In genomic region chr2:170492010-170492409, GRCh38 we compare ENCODE assay signal across 26 cellular contexts.
DNase-seq lines count a peak whose midpoint lies in the region; ATAC-seq, FAIRE-seq and TF ChIP-seq lines count a peak whose summit lies in the region.
"Had no signal": no experiment of that assay in that cellular context is flagged by ENCODE, and none has a peak within 500 bp of the region (broad histone marks: within the 10 kb centered on the region; RNA-seq: fewer than 3 reads in every experiment).

No MANE protein-coding gene starts in this region.

- no peak overlapping the region for H3K27ac Mint-ChIP-seq in mesothelial cell of epicardium
- H3K27ac Mint-ChIP-seq in activated naive CD8-positive, alpha-beta T cell treated with anti-CD3 and anti-CD28 coated beads for 36 hours, result no peak overlapping the region
- H3K27ac Mint-ChIP-seq: CD4-positive, alpha-beta T cell had no signal

- no peaks in the 10 kb centered on the region for H3K9me3 ChIP-seq in K562 (replicated peaks; ENCODE audit: control insufficient read depth, insufficient read depth, low read depth, low read length)
- H3K9me3 ChIP-seq: BLaER1 had no signal

- H3K36me3 Mint-ChIP-seq in mesothelial cell of epicardium, result no peaks in the 10 kb centered on the region
- H3K36me3 Mint-ChIP-seq in activated naive CD8-positive, alpha-beta T cell treated with anti-CD3 and anti-CD28 coated beads for 36 hours, result no peaks in the 10 kb centered on the region

- no peak for TF ChIP-seq EP300 in K562 (IDR thresholded peaks at IDR 0.05; ENCODE audit: low read length)

- no peak overlapping the region for H3K9ac ChIP-seq in K562 (ENCODE audit: insufficient read depth in 1 of 2, low read depth in 2 of 2, low read length in 2 of 2)
- H3K9ac ChIP-seq: BLaER1 had no signal

- H3K4me3 ChIP-seq in K562, result no peak overlapping the region
- H3K4me3 ChIP-seq: BLaER1 had no signal

- ATAC-seq in K562, result no peak
- ATAC-seq: Panc1 had no signal

- H3K27ac ChIP-seq in K562 (ENCODE audit: extremely low read depth, low read depth, low read length), result no peak overlapping the region
- H3K27ac ChIP-seq: BLaER1, RWPE1 had no signal

- no peak for TF ChIP-seq CTCF in K562 (IDR thresholded peaks at IDR 0.05 in 2 of 3, conservative IDR thresholded peaks at IDR 0.05 in 1 of 3; ENCODE audit: insufficient read depth in 2 of 3, low read depth in 1 of 3, low read length in 3 of 3)
- TF ChIP-seq CTCF in mesothelial cell of epicardium (IDR thresholded peaks at IDR 0.05; ENCODE audit: unreplicated experiment), result no peak

- intact Hi-C loops in K562 (cut with micrococcal nuclease), result no loop called here

- H3K79me2 ChIP-seq in K562 (ENCODE audit: control insufficient read depth, insufficient read depth, low read length), result no peaks in the 10 kb centered on the region

- H3K36me3 ChIP-seq in K562 (ENCODE audit: control insufficient read depth, insufficient read depth, low read length), result no peaks in the 10 kb centered on the region
- H3K36me3 ChIP-seq: BLaER1 had no signal

- peaks cover 10% of the 10 kb centered on the region for H3K4me1 Mint-ChIP-seq in mesothelial cell of epicardium
- no peaks in the 10 kb centered on the region for H3K4me1 Mint-ChIP-seq in activated naive CD8-positive, alpha-beta T cell treated with anti-CD3 and anti-CD28 coated beads for 36 hours

- no peaks in the 10 kb centered on the region for H3K9me1 ChIP-seq in K562 (ENCODE audit: control insufficient read depth, insufficient read depth, low read length)

- WGBS in K562 (ENCODE audit: insufficient coverage, low coverage, missing lambda C conversion rate), result 16% methylated on average over 2 of the region's 3 CpGs

- no peak for TF ChIP-seq POLR2A in K562 (conservative IDR thresholded peaks at IDR 0.05)

- H3K4me2 ChIP-seq in K562 (ENCODE audit: insufficient read depth, low read length), result no peak overlapping the region
- H3K4me2 ChIP-seq: BLaER1 had no signal

- no TSS peak for BruUV-seq in K562 (replicated peaks; lab: Mats Ljungman, UMichigan)

- CTCF ChIA-PET in K562 (lab: Yijun Ruan, JAX; ENCODE audit: low intra/inter-chr PET ratio), result no interaction called here

- no peak overlapping the region for H3K4me3 Mint-ChIP-seq in mesothelial cell of epicardium
- no peak overlapping the region for H3K4me3 Mint-ChIP-seq in activated naive CD8-positive, alpha-beta T cell treated with anti-CD3 and anti-CD28 coated beads for 36 hours
- H3K4me3 Mint-ChIP-seq: CD4-positive, alpha-beta T cell had no signal

- TF ChIP-seq RAD21 in K562 (CRISPR knock-in tag; conservative IDR thresholded peaks at IDR 0.05 in 1 of 2, IDR thresholded peaks at IDR 0.05 in 1 of 2), result no peak

- FAIRE-seq in K562 (lab: Jason Lieb, UNC), result no peak
- FAIRE-seq: GM12891, HTR-8/SVneo had no signal

- no peaks in the 10 kb centered on the region for H3K4me1 ChIP-seq in K562 (replicated peaks in 1 of 2; ENCODE audit: control insufficient read depth in 2 of 2, insufficient read depth in 2 of 2, low read length in 2 of 2)
- H3K4me1 ChIP-seq: BLaER1 had no signal

- DNase-seq in Ammon's horn (ENCODE audit: low spot score) (peak; percentile 31), K562 (ENCODE audit: extremely low read depth in 1 of 4, low spot score in 3 of 4) (no peak), globus pallidus (ENCODE audit: low spot score) (peak; percentile 63), pons (ENCODE audit: low spot score) (peak; percentile 49), mesothelial cell of epicardium (ENCODE audit: low spot score in 2 of 2, unreplicated experiment in 2 of 2) (no peak), T1000 (lab: John Stamatoyannopoulos, UW) (no peak), H4 (ENCODE audit: low spot score) (no peak)
- no peak for DNase-seq in activated naive CD8-positive, alpha-beta T cell treated with anti-CD3 and anti-CD28 coated beads for 36 hours
- DNase-seq: 8988T; CD4-positive, alpha-beta T cell; DMS79; EL; GF-D8; H7; KG1; NCI-H1048; NCI-H1417; NCI-H1694; NCI-H2029 treated with DMSO at 0.1 percent for 48 hours; NCI-H526 treated with DMSO at 0.1 percent for 48 hours; SHP77 had no signal

- in situ Hi-C loops in K562 (cut with MboI), result no loop called here

- POLR2A ChIA-PET in K562 (lab: Yijun Ruan, JAX), result no interaction called here

- H3K9me3 Mint-ChIP-seq in mesothelial cell of epicardium, result no peaks in the 10 kb centered on the region
- H3K9me3 Mint-ChIP-seq in activated naive CD8-positive, alpha-beta T cell treated with anti-CD3 and anti-CD28 coated beads for 36 hours, result no peaks in the 10 kb centered on the region
- H3K9me3 Mint-ChIP-seq: CD4-positive, alpha-beta T cell had no signal

- no peaks in the 10 kb centered on the region for H4K20me1 ChIP-seq in K562 (replicated peaks; ENCODE audit: control insufficient read depth, insufficient read depth, low read length)
- H4K20me1 ChIP-seq: BLaER1 had no signal

- no peaks in the 10 kb centered on the region for H3K27me3 Mint-ChIP-seq in mesothelial cell of epicardium (ENCODE audit: low read depth)
- H3K27me3 Mint-ChIP-seq in activated naive CD8-positive, alpha-beta T cell treated with anti-CD3 and anti-CD28 coated beads for 36 hours, result peaks cover 11% of the 10 kb centered on the region

- no peaks in the 10 kb centered on the region for H3K27me3 ChIP-seq in K562 (ENCODE audit: control insufficient read depth in 2 of 2, insufficient read depth in 2 of 2, low read length in 2 of 2)
- H3K27me3 ChIP-seq: BLaER1 had no signal

- 0 out of 2 replicates have a peak overlapping the region, but pooled peaks have one; percentile 3 for H2AFZ ChIP-seq in K562 (ENCODE audit: low read depth, low read length)

TF ChIP-seq in K562, 482 proteins besides CTCF, POLR2A, EP300 and RAD21:
- TF ChIP-seq ZC3H8 (IDR thresholded peaks at IDR 0.05), result no peak
- TF ChIP-seq ZNF609 (CRISPR knock-in tag; IDR thresholded peaks at IDR 0.05; ENCODE audit: borderline replicate concordance), result no peak
- no peak for TF ChIP-seq CLOCK (CRISPR knock-in tag; IDR thresholded peaks at IDR 0.05; ENCODE audit: borderline replicate concordance)
- no peak for TF ChIP-seq EWSR1 (IDR thresholded peaks at IDR 0.05; ENCODE audit: borderline replicate concordance, low read depth, partially characterized antibody)
- no peak for TF ChIP-seq MCM5 (IDR thresholded peaks at IDR 0.05; ENCODE audit: low read depth)

Comparison
In these comparisons a context has a peak if more than half of its experiments do, and no peak if none do; other contexts are left out.
1. DNase-seq: peak in Ammon's horn (single experiment), globus pallidus (single experiment) and pons (single experiment); none in K562 (0 of 4), mesothelial cell of epicardium (0 of 2), T1000 (single experiment), activated naive CD8-positive, alpha-beta T cell treated with anti-CD3 and anti-CD28 coated beads for 36 hours (single experiment) and H4 (single experiment).